Comparison of ENCODE assay signal across 28 cellular contexts in genomic region chr12:121378736-121379135, GRCh38.
"Had no signal": no experiment of that assay in that cellular context is flagged by ENCODE, and none has a peak within 500 bp of the region (broad histone marks: within the 10 kb centered on the region; RNA-seq: fewer than 3 reads in every experiment).

No MANE protein-coding gene starts in this region.

- H3K9me3 Mint-ChIP-seq: immature natural killer cell, mesothelial cell of epicardium, natural killer cell, nephron progenitor cell had no signal

- FAIRE-seq: kidney, urothelium cell line had no signal

- DNase-seq: hypothalamus; immature natural killer cell; kidney; left colon; left lung; lower lobe of right lung; mammary epithelial cell; mesenchymal stem cell; naive B cell; natural killer cell; nephron progenitor cell; ovary; retina; right cardiac atrium; stimulated activated CD4-positive, alpha-beta T cell treated with anti-CD3 and anti-CD28 coated beads, Interleukin-12 subunit alpha, Interleukin-12 subunit beta, amount 100 ng/mL, for 4 hours; stimulated activated CD4-positive, alpha-beta T cell treated with anti-CD3 and anti-CD28 coated beads, Interleukin-15, amount 100 ng/mL, for 24 hours; stimulated activated CD4-positive, alpha-beta T cell treated with anti-CD3 and anti-CD28 coated beads, Interleukin-2, amount 100 ng/mL, for 24 hours; stimulated activated CD4-positive, alpha-beta T cell treated with anti-CD3 and anti-CD28 coated beads, Interleukin-4, amount 100 ng/mL, for 1 hour; stimulated activated naive B cell treated with anti-CD40 and anti-IgM and Interleukin-4, amounts not matched to agents 10 μg/mL and 1 μg/mL and 100 μg/mL, for 72 hours; stimulated activated naive CD8-positive, alpha-beta T cell treated with anti-CD3 and anti-CD28 coated beads, Interleukin-15, Interleukin-2, amounts not matched to agents 100 U/mL and 50 U/mL, for 24 hours; stomach; testis; thyroid gland; transverse colon; upper lobe of right lung had no signal

- ATAC-seq: left lung; lower lobe of right lung; natural killer cell; right cardiac atrium; stimulated activated naive B cell treated with anti-CD40 and anti-IgM and Interleukin-4, amounts not matched to agents 10 μg/mL and 1 μg/mL and 100 μg/mL, for 72 hours; stimulated activated naive CD8-positive, alpha-beta T cell treated with anti-CD3 and anti-CD28 coated beads, Interleukin-15, Interleukin-2, amounts not matched to agents 100 U/mL and 50 U/mL, for 24 hours; upper lobe of right lung had no signal

- H3K27ac Mint-ChIP-seq: immature natural killer cell; mesothelial cell of epicardium; natural killer cell; nephron progenitor cell; stimulated activated naive B cell treated with anti-CD40 and anti-IgM and Interleukin-4, amounts not matched to agents 10 μg/mL and 1 μg/mL and 100 μg/mL, for 72 hours had no signal

- H3K27ac ChIP-seq: left lung, lower lobe of right lung, ovary, prostate gland, stomach, testis, thyroid gland, transverse colon, upper lobe of right lung had no signal

- H3K36me3 Mint-ChIP-seq: immature natural killer cell; mesothelial cell of epicardium; naive B cell; natural killer cell; stimulated activated naive B cell treated with anti-CD40 and anti-IgM and Interleukin-4, amounts not matched to agents 10 μg/mL and 1 μg/mL and 100 μg/mL, for 72 hours had no signal

- H3K9me3 ChIP-seq: left lung, lower lobe of right lung, ovary, prostate gland, stomach, testis, thyroid gland, transverse colon, upper lobe of right lung had no signal

- H3K4me3 Mint-ChIP-seq: immature natural killer cell; mesothelial cell of epicardium; naive B cell; natural killer cell; nephron progenitor cell; stimulated activated naive B cell treated with anti-CD40 and anti-IgM and Interleukin-4, amounts not matched to agents 10 μg/mL and 1 μg/mL and 100 μg/mL, for 72 hours had no signal

- H3K4me3 ChIP-seq: left lung, lower lobe of right lung, ovary, prostate gland, stomach, testis, thyroid gland, transverse colon, upper lobe of right lung had no signal

- H3K4me1 ChIP-seq: left lung, lower lobe of right lung, prostate gland, testis, thyroid gland, upper lobe of right lung had no signal

- H3K4me1 Mint-ChIP-seq: mesothelial cell of epicardium; naive B cell; natural killer cell; nephron progenitor cell; stimulated activated naive B cell treated with anti-CD40 and anti-IgM and Interleukin-4, amounts not matched to agents 10 μg/mL and 1 μg/mL and 100 μg/mL, for 72 hours had no signal

- H3K27me3 ChIP-seq: left lung, ovary, stomach, testis, thyroid gland, transverse colon, upper lobe of right lung had no signal

- H3K27me3 Mint-ChIP-seq: stimulated activated naive B cell treated with anti-CD40 and anti-IgM and Interleukin-4, amounts not matched to agents 10 μg/mL and 1 μg/mL and 100 μg/mL, for 72 hours had no signal

- H3K36me3 ChIP-seq: left lung, lower lobe of right lung, ovary, prostate gland, stomach, thyroid gland, transverse colon, upper lobe of right lung had no signal
